11 cellular contexts compared by ENCODE assay signal in genomic region chr5:82406200-82406773, GRCh38.
A peak's percentile ranks its signal among the peaks of the same experiment; 100 is the strongest.
DNase-seq lines count a peak whose midpoint lies in the region; ATAC-seq and TF ChIP-seq lines count a peak whose summit lies in the region.
"Had no signal": no experiment of that assay in that cellular context is flagged by ENCODE, and none has a peak within 500 bp of the region (broad histone marks: within the 10 kb centered on the region; RNA-seq: fewer than 3 reads in every experiment).

No MANE protein-coding gene starts in this region.

- no peak for TF ChIP-seq CTCF in left lung (IDR thresholded peaks at IDR 0.05)
- no peak for TF ChIP-seq CTCF in Peyer's patch (IDR thresholded peaks at IDR 0.05)

- TF ChIP-seq POLR2A in Peyer's patch (IDR thresholded peaks at IDR 0.05) = no peak

- ATAC-seq in left lung (peak; percentile 80), left colon (no peak)
- ATAC-seq: activated naive CD8-positive, alpha-beta T cell treated with anti-CD3 and anti-CD28 coated beads, Interleukin-2, amount 50 U/mL, for 24 hours; left lobe of liver had no signal

- peak; percentile 37 for DNase-seq in HS-5 (ENCODE audit: low read depth)
- peak; percentile 53 for DNase-seq in brain pericyte (ENCODE audit: low read depth, low spot score)
- DNase-seq in left lung = no peak
- DNase-seq in activated CD4-positive, alpha-beta T cell treated with anti-CD3 and anti-CD28 coated beads for 1 hour = no peak
- DNase-seq in activated CD4-positive, CD25-positive, alpha-beta regulatory T cell (lab: John Stamatoyannopoulos, UW) = no peak
- DNase-seq in Peyer's patch = no peak
- DNase-seq in left colon = no peak
- DNase-seq: activated naive CD8-positive, alpha-beta T cell treated with anti-CD3 and anti-CD28 coated beads, Interleukin-2, amount 50 U/mL, for 24 hours; NCI-H187 had no signal

- peaks cover 28% of the 10 kb centered on the region for H3K4me1 ChIP-seq in ACC112 (ENCODE audit: control insufficient read depth, insufficient read depth, low read length, unreplicated experiment)
- H3K4me1 ChIP-seq in left lung = peaks cover 0 to 4% of the 10 kb centered on the region in 2 donors
- no peaks in the 10 kb centered on the region for H3K4me1 ChIP-seq in Peyer's patch

- no peaks in the 10 kb centered on the region for H3K36me3 ChIP-seq in ACC112 (ENCODE audit: insufficient read depth, low read length)
- no peaks in the 10 kb centered on the region for H3K36me3 ChIP-seq in left lung
- no peaks in the 10 kb centered on the region for H3K36me3 ChIP-seq in Peyer's patch

- H2AFZ ChIP-seq in ACC112 (ENCODE audit: low read length, unreplicated experiment) = peak overlapping the region; percentile 10

- H3K4me3 ChIP-seq in ACC112 (ENCODE audit: low read depth, low read length) = peak overlapping the region; percentile 38
- H3K4me3 ChIP-seq in left lung = no peak overlapping the region
- no peak overlapping the region for H3K4me3 ChIP-seq in Peyer's patch

- H3K27ac ChIP-seq in ACC112 (ENCODE audit: low read depth, low read length) = peak overlapping the region; percentile 99
- peak overlapping the region; percentile 51 to 82 for H3K27ac ChIP-seq in left lung
- H3K27ac ChIP-seq in Peyer's patch = no peak overlapping the region

- intact Hi-C loops in left lung (cut with DNase I) (no loop called here), left colon (cut with DNase I, micrococcal nuclease) (no loop called here)

- H3K9me3 ChIP-seq in left lung (peaks cover 0 to 17% of the 10 kb centered on the region in 2 donors), Peyer's patch (peaks cover 0 to 6% (median 0%) of the 10 kb centered on the region in 4 donors)

- H3K27me3 ChIP-seq in ACC112 (ENCODE audit: insufficient read depth, low read length) = no peaks in the 10 kb centered on the region
- no peaks in the 10 kb centered on the region for H3K27me3 ChIP-seq in left lung
- H3K27me3 ChIP-seq in Peyer's patch = no peaks in the 10 kb centered on the region

- no peaks in the 10 kb centered on the region for H3K79me2 ChIP-seq in ACC112 (ENCODE audit: control insufficient read depth, insufficient read depth, low read length, unreplicated experiment)

Comparison
In these comparisons a context has a peak if more than half of its experiments do, and no peak if none do; other contexts are left out.
1. H3K27ac ChIP-seq: peak in ACC112 (single experiment) and left lung (2 of 2); none in Peyer's patch (0 of 4).
2. DNase-seq: peak in HS-5 (single experiment) and brain pericyte (single experiment); none in left lung (0 of 2), activated CD4-positive, alpha-beta T cell treated with anti-CD3 and anti-CD28 coated beads for 1 hour (single experiment), activated CD4-positive, CD25-positive, alpha-beta regulatory T cell (0 of 4), Peyer's patch (0 of 3) and left colon (0 of 2).